8 cellular contexts compared by ENCODE assay signal in the genomic region with DNA sequence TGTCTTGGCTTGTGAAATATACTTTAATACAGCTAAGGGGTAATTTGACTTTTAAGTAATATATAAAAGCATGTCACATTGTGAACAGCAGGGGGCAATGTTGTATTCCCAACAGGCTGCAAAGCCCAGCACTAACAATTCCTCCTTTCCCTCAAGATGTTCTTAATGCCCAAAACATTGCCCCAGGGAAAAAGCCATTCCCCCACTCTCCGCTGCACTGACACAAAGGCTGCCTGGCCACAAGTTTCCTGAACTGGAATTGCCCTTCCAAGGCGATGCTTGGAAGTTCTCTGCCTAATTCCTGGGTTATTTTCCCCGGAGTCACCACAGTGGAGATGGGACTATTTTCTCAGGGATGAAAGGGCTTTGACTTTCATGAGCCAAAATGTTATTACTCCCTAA. TPM values are rescaled to one million over a fixed set of nuclear protein-coding genes. Genes with fewer than 3 reads are reported as not detected.
A peak's percentile ranks its signal among the peaks of the same experiment; 100 is the strongest.
DNase-seq lines count a peak whose midpoint lies in the region; ATAC-seq and TF ChIP-seq lines count a peak whose summit lies in the region.

No MANE protein-coding gene starts in this region.

- H3K27ac Mint-ChIP-seq in Calu3 (ENCODE audit: unreplicated experiment) (no peak overlapping the region), progenitor cell of endocrine pancreas (no peak overlapping the region)
- H3K27ac Mint-ChIP-seq in activated T-cell treated with anti-CD3 and anti-CD28 coated beads, Interleukin-2, amount 50 U/mL, for 72 hours = peak overlapping the region; percentile 44

- H3K36me3 Mint-ChIP-seq in Calu3 (ENCODE audit: insufficient read depth, unreplicated experiment) (no peaks in the 10 kb centered on the region), progenitor cell of endocrine pancreas (ENCODE audit: insufficient read depth) (peaks cover 4% of the 10 kb centered on the region)
- peaks cover 18 to 24% of the 10 kb centered on the region in 2 donors for H3K36me3 Mint-ChIP-seq in activated T-cell treated with anti-CD3 and anti-CD28 coated beads, Interleukin-2, amount 50 U/mL, for 72 hours (ENCODE audit: insufficient read depth in 2 of 2)

- H3K27me3 ChIP-seq in HAP-1 (ENCODE audit: low read depth) = no peaks in the 10 kb centered on the region

- ATAC-seq in activated T-cell treated with anti-CD3 and anti-CD28 coated beads, Interleukin-2, amount 50 U/mL, for 72 hours (replicated peaks in 1 of 2) = no peak
- ATAC-seq in GM21825 (IDR thresholded peaks at IDR 0.05; ENCODE audit: unreplicated experiment) (no peak), HG02571 (IDR thresholded peaks at IDR 0.05; ENCODE audit: unreplicated experiment) (no peak)

- no peaks in the 10 kb centered on the region for H3K9me3 ChIP-seq in HAP-1

- BruUV-seq in Calu3 (replicated peaks; lab: Mats Ljungman, UMichigan) = no TSS peak

- no peaks in the 10 kb centered on the region for H3K9me3 Mint-ChIP-seq in Calu3 (ENCODE audit: low read depth, unreplicated experiment)
- H3K9me3 Mint-ChIP-seq in activated T-cell treated with anti-CD3 and anti-CD28 coated beads, Interleukin-2, amount 50 U/mL, for 72 hours = peaks cover 0 to under 1% of the 10 kb centered on the region in 2 donors
- H3K9me3 Mint-ChIP-seq in progenitor cell of endocrine pancreas (ENCODE audit: low read depth) = no peaks in the 10 kb centered on the region

- H3K4me3 Mint-ChIP-seq in Calu3 (ENCODE audit: low read depth, unreplicated experiment) (no peak overlapping the region), progenitor cell of endocrine pancreas (ENCODE audit: low read depth) (no peak overlapping the region)
- H3K4me3 Mint-ChIP-seq in activated T-cell treated with anti-CD3 and anti-CD28 coated beads, Interleukin-2, amount 50 U/mL, for 72 hours = peak overlapping the region; percentile 40 to 45

- no peaks in the 10 kb centered on the region for H3K27me3 Mint-ChIP-seq in Calu3 (ENCODE audit: unreplicated experiment)
- H3K27me3 Mint-ChIP-seq in activated T-cell treated with anti-CD3 and anti-CD28 coated beads, Interleukin-2, amount 50 U/mL, for 72 hours (ENCODE audit: low read depth) = no peaks in the 10 kb centered on the region
- H3K27me3 Mint-ChIP-seq in progenitor cell of endocrine pancreas = no peaks in the 10 kb centered on the region

- CTCF ChIA-PET in Calu3 (lab: Charles Lee) = interaction anchor here (0.6 to 1.3 kb wide), 10 partner anchors 12 to 434 kb away, joined by 3 to 21 read pairs (median 4); a partner anchor contains a TSS

- peaks cover 10% of the 10 kb centered on the region for H3K36me3 ChIP-seq in HAP-1 (replicated peaks)

- peak; percentile 64 for DNase-seq in Calu3
- DNase-seq in HAP-1 (ENCODE audit: low spot score in 2 of 2) = peak; percentile 84 to 85
- DNase-seq in NCI-H446 treated with DMSO at 0.1 percent for 48 hours (lab: John Stamatoyannopoulos, UW) = peak; percentile 18
- DNase-seq in activated T-cell treated with anti-CD3 and anti-CD28 coated beads, Interleukin-2, amount 50 U/mL, for 72 hours = peak in 1 of 2 donors; percentile 33
- DNase-seq in head of caudate nucleus = peak in 25 of 42 donors; percentile 30 to 82 (median 56)
- peak; percentile 19 for DNase-seq in progenitor cell of endocrine pancreas (ENCODE audit: low spot score, unreplicated experiment)

- TF ChIP-seq CTCF in Calu3 (IDR thresholded peaks at IDR 0.05; ENCODE audit: unreplicated experiment) (peak; percentile 83), progenitor cell of endocrine pancreas (IDR thresholded peaks at IDR 0.05; ENCODE audit: unreplicated experiment) (peak; percentile 85)

- H3K4me1 Mint-ChIP-seq in Calu3 (ENCODE audit: low read depth, unreplicated experiment) (peaks cover 12% of the 10 kb centered on the region), progenitor cell of endocrine pancreas (ENCODE audit: low read depth) (peaks cover 1% of the 10 kb centered on the region)
- peaks cover 75% of the 10 kb centered on the region for H3K4me1 Mint-ChIP-seq in activated T-cell treated with anti-CD3 and anti-CD28 coated beads, Interleukin-2, amount 50 U/mL, for 72 hours (ENCODE audit: low read depth)

- in situ Hi-C loops in HAP-1 (cut with MboI; ENCODE audit: low sequenced_read_pairs) = loop anchor here (25.0 kb wide), 2 partner anchors 541 to 666 kb away; no protein-coding TSS in a partner anchor

- no peak overlapping the region for H3K4me3 ChIP-seq in HAP-1

- intact Hi-C loops in Calu3 (cut with micrococcal nuclease; ENCODE audit: unreplicated experiment) (loop anchor here (1.0 to 5.0 kb wide), 2 partner anchors 286 to 386 kb away; no protein-coding TSS in a partner anchor), head of caudate nucleus (cut with DNase I) (no loop called here)

- H3K4me1 ChIP-seq in HAP-1 = 0 out of 2 replicates have a peak, but pooled peaks cover 3% of the 10 kb centered on the region

RNA-seq across cellular contexts. Expression of a gene that starts 27.2 kb away (rescaled TPM):
- 33.0 and 37.5 TPM in 2 replicates for total RNA-seq in Calu3 (2022)
- total RNA-seq in activated T-cell treated with anti-CD3 and anti-CD28 coated beads, Interleukin-2, amount 50 U/mL, for 72 hours = 10 to 100 TPM; 29.9 to 32.3 TPM
- total RNA-seq in progenitor cell of endocrine pancreas = 32.6 and 34.3 TPM in 2 replicates

RNA-seq across cellular contexts. Expression of a gene that starts 29.3 kb away (rescaled TPM):
- total RNA-seq in Calu3 (2022) = 32.3 and 40.3 TPM in 2 replicates
- 10 to 100 TPM; 24.4 to 26.7 TPM for total RNA-seq in activated T-cell treated with anti-CD3 and anti-CD28 coated beads, Interleukin-2, amount 50 U/mL, for 72 hours
- total RNA-seq in progenitor cell of endocrine pancreas = 31.2 and 32.3 TPM in 2 replicates

Comparison
In these comparisons a context has a peak if more than half of its experiments do, and no peak if none do; other contexts are left out.
1. H3K4me3 Mint-ChIP-seq: peak in activated T-cell treated with anti-CD3 and anti-CD28 coated beads, Interleukin-2, amount 50 U/mL, for 72 hours (2 of 2); none in Calu3 (single experiment) and progenitor cell of endocrine pancreas (single experiment).